1 cellular context compared by ENCODE assay signal in genomic region chr1:210143465-210144062, GRCh38.
TF ChIP-seq lines count a peak whose summit lies in the region.

No MANE protein-coding gene starts in this region.

TF ChIP-seq in H1, 55 proteins besides CTCF, POLR2A, EP300 and RAD21 (continued from another document):
- no peak for TF ChIP-seq CHD7 (IDR thresholded peaks at IDR 0.05; ENCODE audit: insufficient replicate concordance, low read length)
- no peak for TF ChIP-seq JUN (IDR thresholded peaks at IDR 0.05; ENCODE audit: low read depth, low read length)
- no peak for TF ChIP-seq KDM5A (IDR thresholded peaks at IDR 0.05; ENCODE audit: low read length)
- no peak for TF ChIP-seq ATF3 (IDR thresholded peaks at IDR 0.05; ENCODE audit: insufficient read depth, low read depth, low read length)
